2 cellular contexts compared by ENCODE assay signal in the genomic region with DNA sequence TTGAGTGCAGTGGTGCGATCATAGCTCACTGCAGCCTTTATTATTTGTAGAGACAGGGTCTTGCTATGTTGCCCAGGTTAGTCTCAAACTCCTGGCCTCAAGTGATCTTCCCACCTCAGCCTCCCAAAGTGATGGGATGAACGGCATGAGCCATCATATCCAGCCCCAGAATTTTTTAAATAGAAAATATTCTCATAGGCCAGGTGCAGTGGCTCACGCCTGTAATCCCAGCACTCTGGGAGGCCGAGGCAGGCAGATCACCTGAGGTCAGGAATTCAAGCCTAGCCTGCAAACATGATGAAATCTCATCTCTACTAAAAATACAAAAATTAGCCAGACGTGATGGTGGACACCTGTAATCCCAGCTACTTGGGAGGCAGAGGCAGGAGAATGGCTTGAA.
TF ChIP-seq lines count a peak whose summit lies in the region.

No MANE protein-coding gene starts in this region.

TF ChIP-seq in WTC11, 78 proteins besides CTCF, POLR2A, EP300 and RAD21:
- TF ChIP-seq ZNF121 (CRISPR knock-in tag; IDR thresholded peaks at IDR 0.05) = peak; percentile 72; the same call in 1 of the 2 replicates

TF ChIP-seq in K562, 482 proteins besides CTCF, POLR2A, EP300 and RAD21:
- 0 out of 2 replicates have a peak, but pooled peaks have one; percentile 9 for TF ChIP-seq ZNF121 (CRISPR knock-in tag; conservative IDR thresholded peaks at IDR 0.05)
